In genomic region chr10:78215645-78216044, GRCh38 we compare ENCODE assay signal across 10 cellular contexts.
A peak's percentile ranks its signal among the peaks of the same experiment; 100 is the strongest.
DNase-seq lines count a peak whose midpoint lies in the region; ATAC-seq, FAIRE-seq and TF ChIP-seq lines count a peak whose summit lies in the region.
"Had no signal": no experiment of that assay in that cellular context is flagged by ENCODE, and none has a peak within 500 bp of the region (broad histone marks: within the 10 kb centered on the region; RNA-seq: fewer than 3 reads in every experiment).

No MANE protein-coding gene starts in this region.

- H3K4me3 ChIP-seq in AG09309 (ENCODE audit: control insufficient read depth, low read depth, low read length) (no peak overlapping the region), endothelial cell of umbilical vein (replicated peaks in 1 of 3; ENCODE audit: insufficient read depth in 1 of 3, low read depth in 1 of 3, low read length in 3 of 3) (no peak overlapping the region)

- peaks cover 3 to 10% of the 10 kb centered on the region in 2 experiments for H3K27me3 ChIP-seq in endothelial cell of umbilical vein (ENCODE audit: control insufficient read depth in 2 of 2, insufficient read depth in 2 of 2, low read length in 2 of 2)

- peak; percentile 62 for DNase-seq in AG09309 (ENCODE audit: low read depth)
- DNase-seq in LHCN-M2 (ENCODE audit: low read depth): peak; percentile 72
- DNase-seq in endothelial cell of umbilical vein (ENCODE audit: low read depth, low spot score): peak; percentile 5
- DNase-seq in myocyte (ENCODE audit: low read depth): peak; percentile 73
- no peak for DNase-seq in GM12891 (ENCODE audit: insufficient read length, low spot score)
- DNase-seq in activated effector memory CD4-positive, alpha-beta T cell treated with Interleukin-2 at 50 U/mL for 16 hours: no peak
- DNase-seq in mesenteric fat pad (ENCODE audit: low spot score): no peak

- no peaks in the 10 kb centered on the region for H3K9me3 ChIP-seq in endothelial cell of umbilical vein (replicated peaks; ENCODE audit: control insufficient read depth, insufficient read depth, low read length)

- FAIRE-seq in endothelial cell of umbilical vein (lab: Jason Lieb, UNC) (no peak), GM12891 (lab: Jason Lieb, UNC) (no peak)
- FAIRE-seq: G401.6 had no signal

- no peak overlapping the region for H3K4me2 ChIP-seq in endothelial cell of umbilical vein (ENCODE audit: insufficient read depth, low read length)

- intact Hi-C loops in endothelial cell of umbilical vein (cut with micrococcal nuclease): no loop called here

- no peaks in the 10 kb centered on the region for H4K20me1 ChIP-seq in endothelial cell of umbilical vein (replicated peaks; ENCODE audit: control insufficient read depth, extremely low read depth, insufficient read depth, low read length)

- TF ChIP-seq POLR2A in endothelial cell of umbilical vein (IDR thresholded peaks at IDR 0.05; ENCODE audit: low read depth, low read length) (no peak), GM12891 (IDR thresholded peaks at IDR 0.05; ENCODE audit: low read depth, low read length) (no peak)

- BruUV-seq in endothelial cell of umbilical vein (replicated peaks; lab: Mats Ljungman, UMichigan): no TSS peak

- H3K4me1 ChIP-seq in endothelial cell of umbilical vein (ENCODE audit: control insufficient read depth, extremely low read depth, insufficient read depth, low read length): no peaks in the 10 kb centered on the region

- H3K9me1 ChIP-seq in endothelial cell of umbilical vein (replicated peaks; ENCODE audit: control insufficient read depth, extremely low read depth, insufficient read depth, low read length): no peaks in the 10 kb centered on the region

- dilution Hi-C loops in endothelial cell of umbilical vein (cut with MboI; ENCODE audit: extremely low pct_ligation_motif_present, low sequenced_read_pairs): no loop called here

- H3K36me3 ChIP-seq in endothelial cell of umbilical vein (ENCODE audit: control insufficient read depth in 2 of 2, extremely low read depth in 1 of 2, insufficient read depth in 2 of 2, low read length in 2 of 2): no peaks in the 10 kb centered on the region

- no peak overlapping the region for H3K9ac ChIP-seq in endothelial cell of umbilical vein (replicated peaks; ENCODE audit: extremely low read depth, insufficient read depth, low read length)

- POLR2A ChIA-PET in endothelial cell of umbilical vein (lab: Charles Lee): no interaction called here

- CTCF ChIA-PET in endothelial cell of umbilical vein (lab: Charles Lee): interaction anchor here (1.3 to 1.7 kb wide), 2 partner anchors 11 to 13 kb away, joined by 3 to 5 read pairs; no protein-coding TSS in a partner anchor

- H3K27ac ChIP-seq in endothelial cell of umbilical vein (ENCODE audit: insufficient read depth, low read depth, low read length): no peak overlapping the region

- no peaks in the 10 kb centered on the region for H3K79me2 ChIP-seq in endothelial cell of umbilical vein (ENCODE audit: control insufficient read depth, insufficient read depth, low read length)

- TF ChIP-seq CTCF in AG09309 (IDR thresholded peaks at IDR 0.05; ENCODE audit: control insufficient read depth, insufficient read depth, low read depth, low read length, missing control alignments) (no peak), endothelial cell of umbilical vein (IDR thresholded peaks at IDR 0.05; ENCODE audit: extremely low read depth in 1 of 2, insufficient read depth in 1 of 2, low read depth in 1 of 2, low read length in 2 of 2) (no peak)

- no peak overlapping the region for H2AFZ ChIP-seq in endothelial cell of umbilical vein (ENCODE audit: low read depth, low read length)

- no peak for ATAC-seq in HG02798 (IDR thresholded peaks at IDR 0.05; ENCODE audit: poor library complexity, unreplicated experiment)
- ATAC-seq: Panc1 had no signal

TF ChIP-seq in endothelial cell of umbilical vein, 7 proteins besides CTCF, POLR2A, EP300 and RAD21:
- TF ChIP-seq EZH2 (IDR thresholded peaks at IDR 0.05; ENCODE audit: borderline replicate concordance, low read depth, low read length, severe bottlenecking) (no peak), GATA2 (IDR thresholded peaks at IDR 0.05; ENCODE audit: insufficient read depth, insufficient read length, low read depth, low read length) (no peak), JUN (IDR thresholded peaks at IDR 0.05; ENCODE audit: borderline replicate concordance, insufficient read depth, insufficient read length, low read depth) (no peak), FOS (IDR thresholded peaks at IDR 0.05; ENCODE audit: borderline replicate concordance, insufficient read depth, low read length) (no peak), MYC (IDR thresholded peaks at IDR 0.05; ENCODE audit: low read depth, low read length) (no peak), POLR2AphosphoS5 (IDR thresholded peaks at IDR 0.05; ENCODE audit: insufficient read depth, low read depth, low read length) (no peak), MAX (IDR thresholded peaks at IDR 0.05; ENCODE audit: insufficient read depth, insufficient read length) (no peak)

TF ChIP-seq in GM12891, 5 proteins besides CTCF, POLR2A, EP300 and RAD21:
- no peak for TF ChIP-seq POU2F2 (IDR thresholded peaks at IDR 0.05; ENCODE audit: low read depth, low read length)
- TF ChIP-seq POLR2AphosphoS5 (IDR thresholded peaks at IDR 0.05; ENCODE audit: low read depth, low read length): no peak
- no peak for TF ChIP-seq SPI1 (IDR thresholded peaks at IDR 0.05; ENCODE audit: low read depth, low read length)
- TF ChIP-seq TAF1 (IDR thresholded peaks at IDR 0.05; ENCODE audit: low read depth, low read length): no peak
- TF ChIP-seq PAX5 (IDR thresholded peaks at IDR 0.05; ENCODE audit: insufficient read depth, low read length, severe bottlenecking): no peak

Comparison
In these comparisons a context has a peak if more than half of its experiments do, and no peak if none do; other contexts are left out.
1. DNase-seq: peak in AG09309 (single experiment), LHCN-M2 (single experiment), endothelial cell of umbilical vein (single experiment) and myocyte (single experiment); none in GM12891 (single experiment), activated effector memory CD4-positive, alpha-beta T cell treated with Interleukin-2 at 50 U/mL for 16 hours (single experiment) and mesenteric fat pad (single experiment).